ENCODE assay signal across 16 cellular contexts in genomic region chr12:132713123-132713522, GRCh38. TPM values are rescaled to one million over a fixed set of nuclear protein-coding genes. Genes with fewer than 3 reads are reported as not detected.
DNase-seq lines count a peak whose midpoint lies in the region; ATAC-seq and TF ChIP-seq lines count a peak whose summit lies in the region.
"Had no signal": no experiment of that assay in that cellular context is flagged by ENCODE, and none has a peak within 500 bp of the region (broad histone marks: within the 10 kb centered on the region; RNA-seq: fewer than 3 reads in every experiment).

No MANE protein-coding gene starts in this region.

- 0 out of 2 replicates have a peak overlapping the region, but pooled peaks have one; percentile 3 for H3K9ac ChIP-seq in DND-41 (ENCODE audit: low read depth, low read length)
- H3K9ac ChIP-seq: SK-N-SH had no signal

- H3K4me3 Mint-ChIP-seq in CD4-positive, CD25-positive, alpha-beta regulatory T cell = peak overlapping the region in 3 of 4 donors; percentile 28 to 70 (median 49)
- H3K4me3 Mint-ChIP-seq in activated T-helper 17 cell treated with anti-CD3 and anti-CD28 coated beads, Interleukin-2, amount 50 U/mL, for 72 hours = peak overlapping the region; percentile 43

- ATAC-seq in CD4-positive, CD25-positive, alpha-beta regulatory T cell (ENCODE audit: low read depth in 2 of 2) = no peak
- no peak for ATAC-seq in DND-41 (ENCODE audit: insufficient read depth, low read depth)
- ATAC-seq in activated T-helper 17 cell treated with anti-CD3 and anti-CD28 coated beads, Interleukin-2, amount 50 U/mL, for 72 hours (replicated peaks) = no peak
- ATAC-seq in foreskin keratinocyte = peak; percentile 12
- ATAC-seq in HG02938 (IDR thresholded peaks at IDR 0.05; ENCODE audit: unreplicated experiment) = no peak
- ATAC-seq in GM21619 (IDR thresholded peaks at IDR 0.05; ENCODE audit: unreplicated experiment) = no peak
- ATAC-seq in HG03196 (IDR thresholded peaks at IDR 0.05; ENCODE audit: unreplicated experiment) = no peak
- ATAC-seq: natural killer cell had no signal

- H3K79me2 ChIP-seq in DND-41 (ENCODE audit: insufficient read depth, low read length) = peaks cover 67% of the 10 kb centered on the region

- H3K27me3 ChIP-seq in CD4-positive, CD25-positive, alpha-beta regulatory T cell (ENCODE audit: control insufficient read depth, insufficient read depth, low read length) = no peaks in the 10 kb centered on the region
- H3K27me3 ChIP-seq in DND-41 (ENCODE audit: insufficient read depth, low read length, poor library complexity) = no peaks in the 10 kb centered on the region
- no peaks in the 10 kb centered on the region for H3K27me3 ChIP-seq in foreskin keratinocyte
- H3K27me3 ChIP-seq: BE2C, Peyer's patch had no signal

- no peaks in the 10 kb centered on the region for H3K9me3 ChIP-seq in CD4-positive, CD25-positive, alpha-beta regulatory T cell (ENCODE audit: control insufficient read depth in 2 of 2, low read length in 2 of 2)
- no peaks in the 10 kb centered on the region for H3K9me3 ChIP-seq in DND-41 (ENCODE audit: insufficient read depth, low read length, severe bottlenecking)
- H3K9me3 ChIP-seq: BE2C, SK-N-SH had no signal

- H3K4me1 ChIP-seq in CD4-positive, CD25-positive, alpha-beta regulatory T cell (ENCODE audit: control insufficient read depth, insufficient read depth, low read length, poor library complexity, severe bottlenecking) = peaks cover 22% of the 10 kb centered on the region
- H3K4me1 ChIP-seq in DND-41 (ENCODE audit: insufficient read depth, low read length) (peaks cover 32% of the 10 kb centered on the region), foreskin keratinocyte (peaks cover 14% of the 10 kb centered on the region)
- H3K4me1 ChIP-seq: BE2C had no signal

- peaks cover 3% of the 10 kb centered on the region for H3K36me3 Mint-ChIP-seq in CD4-positive, CD25-positive, alpha-beta regulatory T cell
- H3K36me3 Mint-ChIP-seq in activated T-helper 17 cell treated with anti-CD3 and anti-CD28 coated beads, Interleukin-2, amount 50 U/mL, for 72 hours (ENCODE audit: low read depth) = peaks cover 53% of the 10 kb centered on the region
- H3K36me3 Mint-ChIP-seq: natural killer cell had no signal

- peaks cover 25% of the 10 kb centered on the region for H3K36me3 ChIP-seq in CD4-positive, CD25-positive, alpha-beta regulatory T cell (ENCODE audit: control insufficient read depth, insufficient read depth, low read length)
- peaks cover 46% of the 10 kb centered on the region for H3K36me3 ChIP-seq in DND-41 (ENCODE audit: insufficient read depth, low read length)

- DNase-seq in CD4-positive, CD25-positive, alpha-beta regulatory T cell = no peak
- DNase-seq in DND-41 (no peak), foreskin keratinocyte (peak; percentile 83 to 90)
- DNase-seq: anterior cingulate cortex, BE2C, hippocampal formation, mesenchymal stem cell, natural killer cell, NCI-H1436, Peyer's patch, SK-N-SH had no signal

- H3K27me3 Mint-ChIP-seq in CD4-positive, CD25-positive, alpha-beta regulatory T cell = no peaks in the 10 kb centered on the region
- H3K27me3 Mint-ChIP-seq in activated T-helper 17 cell treated with anti-CD3 and anti-CD28 coated beads, Interleukin-2, amount 50 U/mL, for 72 hours = no peaks in the 10 kb centered on the region
- H3K27me3 Mint-ChIP-seq: progenitor cell of endocrine pancreas had no signal

- no peak overlapping the region for H2AFZ ChIP-seq in DND-41 (ENCODE audit: low read depth, low read length)

- TF ChIP-seq CTCF in DND-41 (IDR thresholded peaks at IDR 0.05; ENCODE audit: borderline replicate concordance, extremely low read depth, low read length, poor library complexity, severe bottlenecking) (no peak), foreskin keratinocyte (conservative IDR thresholded peaks at IDR 0.05) (no peak)

- H4K20me1 ChIP-seq in DND-41 (ENCODE audit: insufficient read depth, low read length) = peaks cover 44% of the 10 kb centered on the region

- no peak overlapping the region for H3K4me3 ChIP-seq in CD4-positive, CD25-positive, alpha-beta regulatory T cell (ENCODE audit: low read depth, low read length)
- no peak overlapping the region; a peak in 1 of 4 replicates for H3K4me3 ChIP-seq in DND-41 (ENCODE audit: low read depth in 1 of 2, low read length in 2 of 2)
- H3K4me3 ChIP-seq: Peyer's patch had no signal

- peak overlapping the region; percentile 95; the same call in 1 of the 2 replicates for H3K4me2 ChIP-seq in DND-41 (ENCODE audit: insufficient read depth, low read length)
- H3K4me2 ChIP-seq: SK-N-SH had no signal

- H3K9me3 Mint-ChIP-seq in CD4-positive, CD25-positive, alpha-beta regulatory T cell = peaks cover 0 to 8% (median 2%) of the 10 kb centered on the region in 7 donors
- peaks cover 4% of the 10 kb centered on the region for H3K9me3 Mint-ChIP-seq in activated T-helper 17 cell treated with anti-CD3 and anti-CD28 coated beads, Interleukin-2, amount 50 U/mL, for 72 hours
- H3K9me3 Mint-ChIP-seq: natural killer cell had no signal

- peaks cover 0 to 32% (median 13%) of the 10 kb centered on the region in 4 donors for H3K4me1 Mint-ChIP-seq in CD4-positive, CD25-positive, alpha-beta regulatory T cell
- H3K4me1 Mint-ChIP-seq in activated T-helper 17 cell treated with anti-CD3 and anti-CD28 coated beads, Interleukin-2, amount 50 U/mL, for 72 hours = peaks cover 5% of the 10 kb centered on the region

- peak overlapping the region in 1 of 3 donors; percentile 38 for H3K27ac Mint-ChIP-seq in CD4-positive, CD25-positive, alpha-beta regulatory T cell
- no peak overlapping the region for H3K27ac Mint-ChIP-seq in activated T-helper 17 cell treated with anti-CD3 and anti-CD28 coated beads, Interleukin-2, amount 50 U/mL, for 72 hours
- H3K27ac Mint-ChIP-seq: natural killer cell, progenitor cell of endocrine pancreas had no signal

- H3K27ac ChIP-seq in CD4-positive, CD25-positive, alpha-beta regulatory T cell (ENCODE audit: insufficient read depth, low read length, poor library complexity, severe bottlenecking) = no peak overlapping the region
- H3K27ac ChIP-seq in DND-41 (ENCODE audit: low read length) (no peak overlapping the region), foreskin keratinocyte (no peak overlapping the region)
- H3K27ac ChIP-seq: Peyer's patch had no signal

RNA-seq across cellular contexts. Expression of gene PGAM5, which starts 2.5 kb away (rescaled TPM):
- 25.3 TPM for total RNA-seq in CD4-positive, CD25-positive, alpha-beta regulatory T cell
- polyA plus RNA-seq in CD4-positive, CD25-positive, alpha-beta regulatory T cell = 10 to 100 TPM; 17.5 to 19.6 (median 19.3) TPM
- 10 to 100 TPM; 38.4 to 94.7 TPM for total RNA-seq in activated T-helper 17 cell treated with anti-CD3 and anti-CD28 coated beads, Interleukin-2, amount 50 U/mL, for 72 hours
- 63.1 and 68.7 TPM in 2 replicates for total RNA-seq in foreskin keratinocyte
- polyA plus RNA-seq in foreskin keratinocyte = 43.1 and 49.4 TPM in 2 replicates

RNA-seq across cellular contexts. Expression of gene PXMP2, which starts 25.7 kb away (rescaled TPM):
- total RNA-seq in CD4-positive, CD25-positive, alpha-beta regulatory T cell = 3.5 TPM
- 10 to 100 TPM; 12.6 to 20.3 (median 16.3) TPM for polyA plus RNA-seq in CD4-positive, CD25-positive, alpha-beta regulatory T cell
- total RNA-seq in activated T-helper 17 cell treated with anti-CD3 and anti-CD28 coated beads, Interleukin-2, amount 50 U/mL, for 72 hours = 1 to 10 TPM; 7.1 to 8.1 TPM
- 25.4 and 31.5 TPM in 2 replicates for total RNA-seq in foreskin keratinocyte
- polyA plus RNA-seq in foreskin keratinocyte = 35.0 and 44.2 TPM in 2 replicates

RNA-seq across cellular contexts. Expression of gene POLE, which starts 26.0 kb away (rescaled TPM):
- 51.1 TPM for total RNA-seq in CD4-positive, CD25-positive, alpha-beta regulatory T cell
- polyA plus RNA-seq in CD4-positive, CD25-positive, alpha-beta regulatory T cell = 1 to 10 TPM; 2.4 to 4.1 (median 3.3) TPM
- 100 to 1,000 TPM; 125 to 154 TPM for total RNA-seq in activated T-helper 17 cell treated with anti-CD3 and anti-CD28 coated beads, Interleukin-2, amount 50 U/mL, for 72 hours
- total RNA-seq in foreskin keratinocyte = 39.5 and 44.3 TPM in 2 replicates
- 30.5 and 33.6 TPM in 2 replicates for polyA plus RNA-seq in foreskin keratinocyte

RNA-seq across cellular contexts. Expression of gene ANKLE2, which starts 48.5 kb away (rescaled TPM):
- total RNA-seq in CD4-positive, CD25-positive, alpha-beta regulatory T cell = 91.6 TPM
- polyA plus RNA-seq in CD4-positive, CD25-positive, alpha-beta regulatory T cell = 10 to 100 TPM; 20.5 to 25.9 (median 25.3) TPM
- 100 to 1,000 TPM; 118 to 160 TPM for total RNA-seq in activated T-helper 17 cell treated with anti-CD3 and anti-CD28 coated beads, Interleukin-2, amount 50 U/mL, for 72 hours
- total RNA-seq in foreskin keratinocyte = 80.2 and 90.6 TPM in 2 replicates
- 35.2 and 37.3 TPM in 2 replicates for polyA plus RNA-seq in foreskin keratinocyte

Comparison
In these comparisons a context has a peak if more than half of its experiments do, and no peak if none do; other contexts are left out.
1. DNase-seq: peak in foreskin keratinocyte (2 of 2); none in CD4-positive, CD25-positive, alpha-beta regulatory T cell (0 of 3) and DND-41 (single experiment).